8 cellular contexts compared by ENCODE assay signal in genomic region chr22:35842954-35843353, GRCh38.
DNase-seq lines count a peak whose midpoint lies in the region; ATAC-seq and TF ChIP-seq lines count a peak whose summit lies in the region.

No MANE protein-coding gene starts in this region.

- TF ChIP-seq CTCF in esophagus squamous epithelium (IDR thresholded peaks at IDR 0.05) (peak in 5 of 6 experiments; percentile 24 to 58 (median 39)), psoas muscle (IDR thresholded peaks at IDR 0.05) (peak; percentile 52)

- intact Hi-C loops in esophagus squamous epithelium (cut with DNase I) (no loop called here), psoas muscle (cut with DNase I) (loop anchor here (5.0 kb wide), 2 partner anchors 69 to 74 kb away; no protein-coding TSS in a partner anchor), aorta (cut with DNase I) (loop anchor here in 1 of 2 donors (5.0 to 10.0 kb wide), 2 partner anchors 44 to 208 kb away; no protein-coding TSS in a partner anchor)

- H3K27ac ChIP-seq in esophagus squamous epithelium (peak overlapping the region in 2 of 4 donors; percentile 24 to 25), psoas muscle (peak overlapping the region; percentile 85), aorta (ENCODE audit: low read depth in 1 of 2, low read length in 2 of 2) (peak overlapping the region in 1 of 2 donors; percentile 79)

- H3K4me1 Mint-ChIP-seq in T-helper 17 cell: peaks cover 15% of the 10 kb centered on the region

- ATAC-seq in psoas muscle (peak; percentile 56 to 69 (median 64)), aorta (ENCODE audit: low FRiP score) (no peak), HG03565 (IDR thresholded peaks at IDR 0.05; ENCODE audit: unreplicated experiment) (no peak), T-helper 17 cell (no peak)

- no peak overlapping the region for H3K4me3 Mint-ChIP-seq in T-helper 17 cell

- H3K36me3 ChIP-seq in esophagus squamous epithelium (no peaks in the 10 kb centered on the region), psoas muscle (ENCODE audit: insufficient read depth in 1 of 2, low read depth in 1 of 2) (no peaks in the 10 kb centered on the region), aorta (ENCODE audit: control insufficient read depth in 1 of 2, insufficient read depth in 2 of 2, low read length in 1 of 2) (no peaks in the 10 kb centered on the region)

- H3K4me1 ChIP-seq in esophagus squamous epithelium (peaks cover 12 to 50% (median 14%) of the 10 kb centered on the region in 3 donors), psoas muscle (peaks cover 60% of the 10 kb centered on the region), aorta (ENCODE audit: control insufficient read depth in 1 of 2, insufficient read depth in 2 of 2, low read length in 2 of 2) (peaks cover 3 to 5% of the 10 kb centered on the region in 2 donors)

- H3K4me3 ChIP-seq in esophagus squamous epithelium (no peak overlapping the region), psoas muscle (no peak overlapping the region), aorta (ENCODE audit: low read length in 2 of 2) (no peak overlapping the region)

- DNase-seq in SKM-1 treated with dmso at 0.1 percent for 144 hours (lab: John Stamatoyannopoulos, UW; ENCODE audit: unreplicated experiment) (peak; percentile 19), SKM-1 (lab: John Stamatoyannopoulos, UW; ENCODE audit: unreplicated experiment) (no peak), RKO (ENCODE audit: low spot score) (peak; percentile 84), esophagus squamous epithelium (lab: John Stamatoyannopoulos, UW) (no peak), psoas muscle (no peak), aorta (no peak), T-helper 17 cell (no peak)

- H3K9me3 ChIP-seq in esophagus squamous epithelium (no peaks in the 10 kb centered on the region), psoas muscle (no peaks in the 10 kb centered on the region), aorta (ENCODE audit: control insufficient read depth, low read length) (no peaks in the 10 kb centered on the region), T-helper 17 cell (ENCODE audit: control insufficient read depth, low read length, poor library complexity, severe bottlenecking) (no peaks in the 10 kb centered on the region)

- H3K27me3 ChIP-seq in esophagus squamous epithelium (no peaks in the 10 kb centered on the region), psoas muscle (ENCODE audit: insufficient read depth in 3 of 3, low read length in 2 of 3) (no peaks in the 10 kb centered on the region), aorta (ENCODE audit: control insufficient read depth in 1 of 2, insufficient read depth in 2 of 2, low read length in 1 of 2) (no peaks in the 10 kb centered on the region)

- peaks cover 2% of the 10 kb centered on the region for H3K36me3 Mint-ChIP-seq in T-helper 17 cell (ENCODE audit: low read depth)

- H3K27ac Mint-ChIP-seq in T-helper 17 cell: no peak overlapping the region

- no peak for TF ChIP-seq POLR2A in esophagus squamous epithelium (IDR thresholded peaks at IDR 0.05)

- H3K27me3 Mint-ChIP-seq in T-helper 17 cell: peaks cover 39% of the 10 kb centered on the region

- WGBS in esophagus squamous epithelium, 2 donors: 28 to 31% methylated on average over 2 of the region's 2 CpGs
- WGBS in psoas muscle, 3 donors: 6 to 12% (median 9%) methylated on average over 2 of the region's 2 CpGs
- 26% methylated on average over 2 of the region's 2 CpGs for WGBS in aorta, 2 donors

Comparison
In these comparisons a context has a peak if more than half of its experiments do, and no peak if none do; other contexts are left out.
1. DNase-seq: peak in SKM-1 treated with dmso at 0.1 percent for 144 hours (single experiment) and RKO (single experiment); none in SKM-1 (single experiment), esophagus squamous epithelium (single experiment), psoas muscle (0 of 2), aorta (0 of 2) and T-helper 17 cell (0 of 3).
2. ATAC-seq: peak in psoas muscle (4 of 4); none in aorta (single experiment), HG03565 (single experiment) and T-helper 17 cell (single experiment).